Comparison of ENCODE assay signal across 1 cellular context in genomic region chr11:6612008-6612815, GRCh38.
A peak's percentile ranks its signal among the peaks of the same experiment; 100 is the strongest.
TF ChIP-seq lines count a peak whose summit lies in the region.

TAF10 (minus strand) TSS chr11:6612216; CDS start chr11:6612189, 27 bp downstream.

TF ChIP-seq in K562, 482 proteins besides CTCF, POLR2A, EP300 and RAD21 (continued from another document and continues in another):
- TF ChIP-seq, protein P1, sequence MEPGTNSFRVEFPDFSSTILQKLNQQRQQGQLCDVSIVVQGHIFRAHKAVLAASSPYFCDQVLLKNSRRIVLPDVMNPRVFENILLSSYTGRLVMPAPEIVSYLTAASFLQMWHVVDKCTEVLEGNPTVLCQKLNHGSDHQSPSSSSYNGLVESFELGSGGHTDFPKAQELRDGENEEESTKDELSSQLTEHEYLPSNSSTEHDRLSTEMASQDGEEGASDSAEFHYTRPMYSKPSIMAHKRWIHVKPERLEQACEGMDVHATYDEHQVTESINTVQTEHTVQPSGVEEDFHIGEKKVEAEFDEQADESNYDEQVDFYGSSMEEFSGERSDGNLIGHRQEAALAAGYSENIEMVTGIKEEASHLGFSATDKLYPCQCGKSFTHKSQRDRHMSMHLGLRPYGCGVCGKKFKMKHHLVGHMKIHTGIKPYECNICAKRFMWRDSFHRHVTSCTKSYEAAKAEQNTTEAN (CRISPR knock-in tag; IDR thresholded peaks at IDR 0.05) = peak; percentile 83; the same call in 1 of the 2 replicates
- TF ChIP-seq CCNT2 (IDR thresholded peaks at IDR 0.05; ENCODE audit: borderline replicate concordance, extremely low read depth, insufficient read length, low read depth, low read length) (peak; percentile 82), ZNF253 (CRISPR knock-in tag; conservative IDR thresholded peaks at IDR 0.05) (no peak), TCF3 (CRISPR knock-in tag; IDR thresholded peaks at IDR 0.05) (peak; percentile 24; the same call in 1 of the 2 replicates), ILK (tag; IDR thresholded peaks at IDR 0.05; ENCODE audit: borderline replicate concordance, low read depth) (no peak), TAF15 (IDR thresholded peaks at IDR 0.05; ENCODE audit: low read depth, low read length) (no peak), ZZZ3 (IDR thresholded peaks at IDR 0.05) (no peak), MBD1 (CRISPR knock-in tag; IDR thresholded peaks at IDR 0.05) (no peak), U2AF2 (optimal IDR thresholded peaks at IDR 0.05; ENCODE audit: low read depth, low read length) (no peak), CBFA2T2 (conservative IDR thresholded peaks at IDR 0.05) (no peak), ZMIZ1 (IDR thresholded peaks at IDR 0.05; ENCODE audit: low read depth in 2 of 2, low read length in 2 of 2) (no peak), POLR2B (IDR thresholded peaks at IDR 0.05; ENCODE audit: low read depth, partially characterized antibody) (peak; percentile 95), ZNF561 (CRISPR knock-in tag; conservative IDR thresholded peaks at IDR 0.05) (no peak), RBFOX2 (IDR thresholded peaks at IDR 0.05; ENCODE audit: low read depth, low read length) (peak; percentile 95), MCM3 (IDR thresholded peaks at IDR 0.05) (no peak), EWSR1 (IDR thresholded peaks at IDR 0.05; ENCODE audit: borderline replicate concordance, low read depth, partially characterized antibody) (no peak), ATF3 (IDR thresholded peaks at IDR 0.05) (peak; percentile 97), ATF3 (CRISPR knock-in tag; conservative IDR thresholded peaks at IDR 0.05) (no peak; the same call in 1 of the 2 replicates), PHF8 (IDR thresholded peaks at IDR 0.05; ENCODE audit: borderline replicate concordance, low read length) (peak; percentile 83; the same call in 1 of the 2 replicates), KLF16 (IDR thresholded peaks at IDR 0.05) (no peak), FOXJ2 (tag; IDR thresholded peaks at IDR 0.05) (no peak), SIN3A (IDR thresholded peaks at IDR 0.05; ENCODE audit: borderline replicate concordance in 2 of 2, control insufficient read depth in 1 of 2, low read depth in 2 of 2, low read length in 2 of 2) (peak; percentile 40 to 91; a peak in 2 of 4 replicates), JUND (IDR thresholded peaks at IDR 0.05; ENCODE audit: borderline replicate concordance, low read depth, low read length) (peak; percentile 93), JUND (tag; IDR thresholded peaks at IDR 0.05; ENCODE audit: borderline replicate concordance, low read depth, low read length) (peak; percentile 85; the same call in 2 of the 3 replicates), NONO (IDR thresholded peaks at IDR 0.05; ENCODE audit: low read depth in 2 of 2, low read length in 1 of 2) (peak; percentile 46 to 75; a peak in 2 of 4 replicates), ZSCAN32 (CRISPR knock-in tag; IDR thresholded peaks at IDR 0.05) (peak; percentile 49; the same call in 1 of the 2 replicates), ZNF408 (CRISPR knock-in tag; IDR thresholded peaks at IDR 0.05; ENCODE audit: low read depth) (no peak), ZNF436 (CRISPR knock-in tag; IDR thresholded peaks at IDR 0.05) (no peak), CBX5 (IDR thresholded peaks at IDR 0.05; ENCODE audit: borderline replicate concordance, low read depth) (no peak), FOXK1 (CRISPR knock-in tag; IDR thresholded peaks at IDR 0.05; ENCODE audit: borderline replicate concordance) (peak; percentile 82), DIDO1 (tag; IDR thresholded peaks at IDR 0.05; ENCODE audit: low read depth) (no peak), SMC3 (conservative IDR thresholded peaks at IDR 0.05; ENCODE audit: insufficient read depth, low read depth, low read length) (0 out of 2 replicates have a peak, but pooled peaks have one; percentile 27)
- TF ChIP-seq, protein P2, sequence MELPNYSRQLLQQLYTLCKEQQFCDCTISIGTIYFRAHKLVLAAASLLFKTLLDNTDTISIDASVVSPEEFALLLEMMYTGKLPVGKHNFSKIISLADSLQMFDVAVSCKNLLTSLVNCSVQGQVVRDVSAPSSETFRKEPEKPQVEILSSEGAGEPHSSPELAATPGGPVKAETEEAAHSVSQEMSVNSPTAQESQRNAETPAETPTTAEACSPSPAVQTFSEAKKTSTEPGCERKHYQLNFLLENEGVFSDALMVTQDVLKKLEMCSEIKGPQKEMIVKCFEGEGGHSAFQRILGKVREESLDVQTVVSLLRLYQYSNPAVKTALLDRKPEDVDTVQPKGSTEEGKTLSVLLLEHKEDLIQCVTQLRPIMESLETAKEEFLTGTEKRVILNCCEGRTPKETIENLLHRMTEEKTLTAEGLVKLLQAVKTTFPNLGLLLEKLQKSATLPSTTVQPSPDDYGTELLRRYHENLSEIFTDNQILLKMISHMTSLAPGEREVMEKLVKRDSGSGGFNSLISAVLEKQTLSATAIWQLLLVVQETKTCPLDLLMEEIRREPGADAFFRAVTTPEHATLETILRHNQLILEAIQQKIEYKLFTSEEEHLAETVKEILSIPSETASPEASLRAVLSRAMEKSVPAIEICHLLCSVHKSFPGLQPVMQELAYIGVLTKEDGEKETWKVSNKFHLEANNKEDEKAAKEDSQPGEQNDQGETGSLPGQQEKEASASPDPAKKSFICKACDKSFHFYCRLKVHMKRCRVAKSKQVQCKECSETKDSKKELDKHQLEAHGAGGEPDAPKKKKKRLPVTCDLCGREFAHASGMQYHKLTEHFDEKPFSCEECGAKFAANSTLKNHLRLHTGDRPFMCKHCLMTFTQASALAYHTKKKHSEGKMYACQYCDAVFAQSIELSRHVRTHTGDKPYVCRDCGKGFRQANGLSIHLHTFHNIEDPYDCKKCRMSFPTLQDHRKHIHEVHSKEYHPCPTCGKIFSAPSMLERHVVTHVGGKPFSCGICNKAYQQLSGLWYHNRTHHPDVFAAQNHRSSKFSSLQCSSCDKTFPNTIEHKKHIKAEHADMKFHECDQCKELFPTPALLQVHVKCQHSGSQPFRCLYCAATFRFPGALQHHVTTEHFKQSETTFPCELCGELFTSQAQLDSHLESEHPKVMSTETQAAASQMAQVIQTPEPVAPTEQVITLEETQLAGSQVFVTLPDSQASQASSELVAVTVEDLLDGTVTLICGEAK (IDR thresholded peaks at IDR 0.05) = peak; percentile 86
- TF ChIP-seq, protein P2 (CRISPR knock-in tag; IDR thresholded peaks at IDR 0.05) = no peak
- TF ChIP-seq, protein P3, sequence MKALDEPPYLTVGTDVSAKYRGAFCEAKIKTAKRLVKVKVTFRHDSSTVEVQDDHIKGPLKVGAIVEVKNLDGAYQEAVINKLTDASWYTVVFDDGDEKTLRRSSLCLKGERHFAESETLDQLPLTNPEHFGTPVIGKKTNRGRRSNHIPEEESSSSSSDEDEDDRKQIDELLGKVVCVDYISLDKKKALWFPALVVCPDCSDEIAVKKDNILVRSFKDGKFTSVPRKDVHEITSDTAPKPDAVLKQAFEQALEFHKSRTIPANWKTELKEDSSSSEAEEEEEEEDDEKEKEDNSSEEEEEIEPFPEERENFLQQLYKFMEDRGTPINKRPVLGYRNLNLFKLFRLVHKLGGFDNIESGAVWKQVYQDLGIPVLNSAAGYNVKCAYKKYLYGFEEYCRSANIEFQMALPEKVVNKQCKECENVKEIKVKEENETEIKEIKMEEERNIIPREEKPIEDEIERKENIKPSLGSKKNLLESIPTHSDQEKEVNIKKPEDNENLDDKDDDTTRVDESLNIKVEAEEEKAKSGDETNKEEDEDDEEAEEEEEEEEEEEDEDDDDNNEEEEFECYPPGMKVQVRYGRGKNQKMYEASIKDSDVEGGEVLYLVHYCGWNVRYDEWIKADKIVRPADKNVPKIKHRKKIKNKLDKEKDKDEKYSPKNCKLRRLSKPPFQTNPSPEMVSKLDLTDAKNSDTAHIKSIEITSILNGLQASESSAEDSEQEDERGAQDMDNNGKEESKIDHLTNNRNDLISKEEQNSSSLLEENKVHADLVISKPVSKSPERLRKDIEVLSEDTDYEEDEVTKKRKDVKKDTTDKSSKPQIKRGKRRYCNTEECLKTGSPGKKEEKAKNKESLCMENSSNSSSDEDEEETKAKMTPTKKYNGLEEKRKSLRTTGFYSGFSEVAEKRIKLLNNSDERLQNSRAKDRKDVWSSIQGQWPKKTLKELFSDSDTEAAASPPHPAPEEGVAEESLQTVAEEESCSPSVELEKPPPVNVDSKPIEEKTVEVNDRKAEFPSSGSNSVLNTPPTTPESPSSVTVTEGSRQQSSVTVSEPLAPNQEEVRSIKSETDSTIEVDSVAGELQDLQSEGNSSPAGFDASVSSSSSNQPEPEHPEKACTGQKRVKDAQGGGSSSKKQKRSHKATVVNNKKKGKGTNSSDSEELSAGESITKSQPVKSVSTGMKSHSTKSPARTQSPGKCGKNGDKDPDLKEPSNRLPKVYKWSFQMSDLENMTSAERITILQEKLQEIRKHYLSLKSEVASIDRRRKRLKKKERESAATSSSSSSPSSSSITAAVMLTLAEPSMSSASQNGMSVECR (CRISPR knock-in tag; IDR thresholded peaks at IDR 0.05) = peak; percentile 79
- TF ChIP-seq, protein P4, sequence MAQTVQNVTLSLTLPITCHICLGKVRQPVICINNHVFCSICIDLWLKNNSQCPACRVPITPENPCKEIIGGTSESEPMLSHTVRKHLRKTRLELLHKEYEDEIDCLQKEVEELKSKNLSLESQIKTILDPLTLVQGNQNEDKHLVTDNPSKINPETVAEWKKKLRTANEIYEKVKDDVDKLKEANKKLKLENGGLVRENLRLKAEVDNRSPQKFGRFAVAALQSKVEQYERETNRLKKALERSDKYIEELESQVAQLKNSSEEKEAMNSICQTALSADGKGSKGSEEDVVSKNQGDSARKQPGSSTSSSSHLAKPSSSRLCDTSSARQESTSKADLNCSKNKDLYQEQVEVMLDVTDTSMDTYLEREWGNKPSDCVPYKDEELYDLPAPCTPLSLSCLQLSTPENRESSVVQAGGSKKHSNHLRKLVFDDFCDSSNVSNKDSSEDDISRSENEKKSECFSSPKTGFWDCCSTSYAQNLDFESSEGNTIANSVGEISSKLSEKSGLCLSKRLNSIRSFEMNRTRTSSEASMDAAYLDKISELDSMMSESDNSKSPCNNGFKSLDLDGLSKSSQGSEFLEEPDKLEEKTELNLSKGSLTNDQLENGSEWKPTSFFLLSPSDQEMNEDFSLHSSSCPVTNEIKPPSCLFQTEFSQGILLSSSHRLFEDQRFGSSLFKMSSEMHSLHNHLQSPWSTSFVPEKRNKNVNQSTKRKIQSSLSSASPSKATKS (CRISPR knock-in tag; IDR thresholded peaks at IDR 0.05) = peak; percentile 74; the same call in 1 of the 2 replicates
